ENCODE assay signal across 1 cellular context in genomic region chr9:69801994-69802393, GRCh38.
TF ChIP-seq lines count a peak whose summit lies in the region.

No MANE protein-coding gene starts in this region.

TF ChIP-seq in H1, 55 proteins besides CTCF, POLR2A, EP300 and RAD21:
- TF ChIP-seq KDM4A (IDR thresholded peaks at IDR 0.05; ENCODE audit: low read depth, low read length, severe bottlenecking): no peak
- TF ChIP-seq GABPA (IDR thresholded peaks at IDR 0.05; ENCODE audit: borderline replicate concordance, insufficient read depth, low read length): no peak
- TF ChIP-seq HDAC6 (IDR thresholded peaks at IDR 0.05; ENCODE audit: low read depth, low read length): no peak
- TF ChIP-seq KDM5A (IDR thresholded peaks at IDR 0.05; ENCODE audit: low read length): no peak
- no peak for TF ChIP-seq BACH1 (IDR thresholded peaks at IDR 0.05; ENCODE audit: low read length)
- TF ChIP-seq ATF3 (IDR thresholded peaks at IDR 0.05; ENCODE audit: insufficient read depth, low read depth, low read length): no peak
